8 cellular contexts compared by ENCODE assay signal in genomic region chr10:131982185-131982756, GRCh38. TPM values are rescaled to one million over a fixed set of nuclear protein-coding genes. Genes with fewer than 3 reads are reported as not detected.
DNase-seq lines count a peak whose midpoint lies in the region; ATAC-seq and TF ChIP-seq lines count a peak whose summit lies in the region.

No MANE protein-coding gene starts in this region.

- no peak for TF ChIP-seq EP300 in suprapubic skin (IDR thresholded peaks at IDR 0.05)

- no peaks in the 10 kb centered on the region for H3K9me3 Mint-ChIP-seq in activated CD8-positive, alpha-beta memory T cell treated with anti-CD3 and anti-CD28 coated beads, Interleukin-2, amount 10 ng/mL, durations not matched to agents 7 days and 5 days (ENCODE audit: low read depth)

- CTCF ChIA-PET in activated CD8-positive, alpha-beta memory T cell treated with anti-CD3 and anti-CD28 coated beads, Interleukin-2, amount 10 ng/mL, durations not matched to agents 7 days and 5 days (lab: Charles Lee) = interaction anchor here (1.2 kb wide), 1 partner anchor 9 kb away, joined by 3 read pairs; no protein-coding TSS in a partner anchor

- H3K9me3 ChIP-seq in iPS DF 6.9 (ENCODE audit: control insufficient read depth, insufficient read depth, low read length) (no peaks in the 10 kb centered on the region), suprapubic skin (no peaks in the 10 kb centered on the region)

- H3K27ac ChIP-seq in VCaP (peak overlapping the region; percentile 82; the same call in 1 of the 2 replicates), iPS DF 6.9 (ENCODE audit: low read length) (no peak overlapping the region), suprapubic skin (peak overlapping the region; percentile 55)

- H3K4me3 Mint-ChIP-seq in activated CD8-positive, alpha-beta memory T cell treated with anti-CD3 and anti-CD28 coated beads, Interleukin-2, amount 10 ng/mL, durations not matched to agents 7 days and 5 days = peak overlapping the region; percentile 89

- peak overlapping the region; percentile 57 for H3K27ac Mint-ChIP-seq in activated CD8-positive, alpha-beta memory T cell treated with anti-CD3 and anti-CD28 coated beads, Interleukin-2, amount 10 ng/mL, durations not matched to agents 7 days and 5 days

- DNase-seq in activated CD8-positive, alpha-beta memory T cell treated with anti-CD3 and anti-CD28 coated beads, Interleukin-2, amount 10 ng/mL, durations not matched to agents 7 days and 5 days = no peak
- DNase-seq in activated CD8-positive, alpha-beta memory T cell treated with anti-CD3 and anti-CD28 coated beads for 24 hours = no peak
- DNase-seq in iPS DF 6.9 (ENCODE audit: low read depth, low spot score) (no peak), suprapubic skin (ENCODE audit: low spot score in 2 of 2) (peak in 1 of 2 donors; percentile 81), NCI-H526 (lab: John Stamatoyannopoulos, UW) (no peak)
- no peak for DNase-seq in activated CD8-positive, alpha-beta memory T cell treated with anti-CD3 and anti-CD28 coated beads, Interleukin-2, amount 50 U/mL, for 4 hours

- TF ChIP-seq POLR2A in suprapubic skin (IDR thresholded peaks at IDR 0.05) = no peak

- peak; percentile 17 for ATAC-seq in activated CD8-positive, alpha-beta memory T cell treated with anti-CD3 and anti-CD28 coated beads, Interleukin-2, amount 10 ng/mL, durations not matched to agents 7 days and 5 days
- ATAC-seq in HG02840 (IDR thresholded peaks at IDR 0.05; ENCODE audit: low FRiP score, unreplicated experiment) = peak; percentile 25

- no CpG with 5 or more reads among the region's 83 CpGs for WGBS in iPS DF 6.9 (ENCODE audit: insufficient coverage, insufficient read length)
- no CpG with 5 or more reads among the region's 83 CpGs for WGBS in suprapubic skin

- H3K36me3 Mint-ChIP-seq in activated CD8-positive, alpha-beta memory T cell treated with anti-CD3 and anti-CD28 coated beads, Interleukin-2, amount 10 ng/mL, durations not matched to agents 7 days and 5 days = peaks cover 19% of the 10 kb centered on the region

- H3K27me3 ChIP-seq in iPS DF 6.9 (ENCODE audit: control insufficient read depth, insufficient read depth, low read length) = peaks cover 12% of the 10 kb centered on the region
- H3K27me3 ChIP-seq in suprapubic skin = no peaks in the 10 kb centered on the region

- H3K27me3 Mint-ChIP-seq in activated CD8-positive, alpha-beta memory T cell treated with anti-CD3 and anti-CD28 coated beads, Interleukin-2, amount 10 ng/mL, durations not matched to agents 7 days and 5 days = peaks cover 29% of the 10 kb centered on the region

- peak overlapping the region; percentile 58; the same call in 1 of the 2 replicates for H3K4me3 ChIP-seq in iPS DF 6.9 (ENCODE audit: low read length)
- peak overlapping the region; percentile 82 for H3K4me3 ChIP-seq in suprapubic skin

- no peaks in the 10 kb centered on the region for H3K36me3 ChIP-seq in iPS DF 6.9 (ENCODE audit: control insufficient read depth, insufficient read depth, low read length)
- H3K36me3 ChIP-seq in suprapubic skin = no peaks in the 10 kb centered on the region

- H3K4me1 ChIP-seq in iPS DF 6.9 (ENCODE audit: control insufficient read depth, insufficient read depth, low read length) = peaks cover 3% of the 10 kb centered on the region
- peaks cover 30% of the 10 kb centered on the region for H3K4me1 ChIP-seq in suprapubic skin

- TF ChIP-seq CTCF in VCaP (conservative IDR thresholded peaks at IDR 0.05) = no peak
- TF ChIP-seq CTCF in suprapubic skin (IDR thresholded peaks at IDR 0.05) = no peak

- peaks cover 34% of the 10 kb centered on the region for H3K4me1 Mint-ChIP-seq in activated CD8-positive, alpha-beta memory T cell treated with anti-CD3 and anti-CD28 coated beads, Interleukin-2, amount 10 ng/mL, durations not matched to agents 7 days and 5 days

RNA-seq across cellular contexts. Expression of gene BNIP3, which starts 0.5 kb away (rescaled TPM):
- total RNA-seq in activated CD8-positive, alpha-beta memory T cell treated with anti-CD3 and anti-CD28 coated beads, Interleukin-2, amount 10 ng/mL, durations not matched to agents 7 days and 5 days = 10 to 100 TPM; 21.9 to 39.2 TPM
- 100 to 1,000 TPM in 3 of 4 donors, 10 to 100 TPM in 1; 81.2 to 162 (median 135) TPM for total RNA-seq in suprapubic skin
